Comparison of ENCODE assay signal across 10 cellular contexts in the genomic region with DNA sequence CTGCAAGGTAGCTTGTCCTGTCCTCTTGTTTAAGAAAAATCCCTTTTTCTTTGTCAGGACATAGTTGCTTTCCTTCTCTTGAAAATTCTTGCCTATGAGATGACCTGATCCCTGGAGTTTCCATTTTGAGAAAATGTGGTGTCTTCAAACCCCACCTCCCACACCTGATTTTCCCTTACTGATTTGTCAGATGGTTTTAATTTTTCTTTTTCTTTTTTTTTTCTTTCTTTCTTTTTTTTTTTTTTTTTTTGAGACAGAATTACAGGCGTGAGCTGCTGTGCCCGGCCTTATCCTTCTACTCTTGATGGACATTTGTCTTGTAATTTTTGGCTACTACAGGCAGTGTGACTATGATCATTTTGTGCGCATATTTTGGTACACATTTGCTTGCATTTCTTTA. TPM values are rescaled to one million over a fixed set of nuclear protein-coding genes. Genes with fewer than 3 reads are reported as not detected.
DNase-seq lines count a peak whose midpoint lies in the region; TF ChIP-seq lines count a peak whose summit lies in the region.
"Had no signal": no experiment of that assay in that cellular context is flagged by ENCODE, and none has a peak within 500 bp of the region (broad histone marks: within the 10 kb centered on the region; RNA-seq: fewer than 3 reads in every experiment).

No MANE protein-coding gene starts in this region.

- peaks cover 46% of the 10 kb centered on the region for H3K9me3 Mint-ChIP-seq in neural progenitor cell

- H3K36me3 ChIP-seq in BLaER1 treated with 17β-estradiol and CSF1 and Interleukin-3, amounts not matched to agents 10 nM and 100 nM = peaks cover 59 to 73% (median 67%) of the 10 kb centered on the region in 11 experiments
- H3K36me3 ChIP-seq in duodenal mucosa (ENCODE audit: control insufficient read depth in 1 of 2, insufficient read depth in 2 of 2, low read length in 2 of 2) (peaks cover 9 to 15% of the 10 kb centered on the region in 2 donors), neural progenitor cell (peaks cover 34% of the 10 kb centered on the region)

- no peak overlapping the region for H3K4me3 Mint-ChIP-seq in neural progenitor cell
- H3K4me3 Mint-ChIP-seq: T-helper 1 cell treated with Interleukin-12 subunit alpha and Interleukin-12 subunit beta and Interleukin-4 antibody, amounts not matched to agents 30 μg/mL and 1 μg/mL, for 36 hours had no signal

- H4K20me1 ChIP-seq in BLaER1 treated with 17β-estradiol and CSF1 and Interleukin-3, amounts not matched to agents 10 nM and 100 nM = no peaks in the 10 kb centered on the region
- no peaks in the 10 kb centered on the region for H4K20me1 ChIP-seq in neural progenitor cell (ENCODE audit: low read depth)

- peak overlapping the region; percentile 62 to 95 (median 86); a peak in 19 of 20 replicates for H3K4me3 ChIP-seq in BLaER1 treated with 17β-estradiol and CSF1 and Interleukin-3, amounts not matched to agents 10 nM and 100 nM
- H3K4me3 ChIP-seq in Jurkat, Clone E6-1 (ENCODE audit: low read length) = peak overlapping the region; percentile 97
- peak overlapping the region; percentile 99 to 100 for H3K4me3 ChIP-seq in duodenal mucosa (ENCODE audit: low read depth in 1 of 2, low read length in 2 of 2)
- H3K4me3 ChIP-seq in neural progenitor cell = peak overlapping the region; percentile 73

- peaks cover 13 to 23% (median 20%) of the 10 kb centered on the region in 10 experiments for H3K4me1 ChIP-seq in BLaER1 treated with 17β-estradiol and CSF1 and Interleukin-3, amounts not matched to agents 10 nM and 100 nM
- peaks cover 15 to 16% of the 10 kb centered on the region in 2 donors for H3K4me1 ChIP-seq in duodenal mucosa (ENCODE audit: control insufficient read depth in 1 of 2, insufficient read depth in 2 of 2, low read length in 2 of 2)
- peaks cover 7% of the 10 kb centered on the region for H3K4me1 ChIP-seq in neural progenitor cell

- no peaks in the 10 kb centered on the region for H3F3A ChIP-seq in neural progenitor cell (ENCODE audit: low read depth)

- peaks cover 51 to 72% (median 67%) of the 10 kb centered on the region in 11 experiments for H3K9me3 ChIP-seq in BLaER1 treated with 17β-estradiol and CSF1 and Interleukin-3, amounts not matched to agents 10 nM and 100 nM (replicated peaks in 1 of 11)
- H3K9me3 ChIP-seq in duodenal mucosa (ENCODE audit: control insufficient read depth in 1 of 2, low read length in 2 of 2) = peaks cover 9 to 15% of the 10 kb centered on the region in 2 donors
- H3K9me3 ChIP-seq in neural progenitor cell (ENCODE audit: low read depth) = peaks cover 18% of the 10 kb centered on the region

- DNase-seq in Jurkat, Clone E6-1 (ENCODE audit: low read depth, low spot score) = no peak
- DNase-seq in neural progenitor cell (ENCODE audit: low spot score) (no peak), HuH-7 (ENCODE audit: low spot score) (no peak), islet precursor cell (no peak), SKM-1 treated with dmso at 0.1 percent for 144 hours (lab: John Stamatoyannopoulos, UW; ENCODE audit: unreplicated experiment) (no peak)
- DNase-seq in effector CD8-positive, alpha-beta T cell (lab: John Stamatoyannopoulos, UW) = no peak
- DNase-seq: aorta had no signal

- no peak overlapping the region for H2AFZ ChIP-seq in neural progenitor cell (replicated peaks)

- H3K27me3 ChIP-seq in BLaER1 treated with 17β-estradiol and CSF1 and Interleukin-3, amounts not matched to agents 10 nM and 100 nM = no peaks in the 10 kb centered on the region
- no peaks in the 10 kb centered on the region for H3K27me3 ChIP-seq in duodenal mucosa (ENCODE audit: control insufficient read depth in 1 of 2, insufficient read depth in 2 of 2, low read length in 2 of 2)
- no peaks in the 10 kb centered on the region for H3K27me3 ChIP-seq in neural progenitor cell

- H3K4me1 Mint-ChIP-seq in neural progenitor cell = no peaks in the 10 kb centered on the region

- peak overlapping the region in 10 of 11 experiments; percentile 81 to 94 (median 90); a peak in 14 of 22 replicates for H3K9ac ChIP-seq in BLaER1 treated with 17β-estradiol and CSF1 and Interleukin-3, amounts not matched to agents 10 nM and 100 nM
- H3K9ac ChIP-seq in duodenal mucosa (ENCODE audit: low read depth in 1 of 2, low read length in 2 of 2) (no peak overlapping the region), neural progenitor cell (peak overlapping the region; percentile 94)

- H3K27me3 Mint-ChIP-seq in neural progenitor cell (ENCODE audit: insufficient read depth, low read depth) = peaks cover 5% of the 10 kb centered on the region

- no peak for TF ChIP-seq CTCF in neural progenitor cell (IDR thresholded peaks at IDR 0.05)

- no peak overlapping the region for H3K27ac Mint-ChIP-seq in neural progenitor cell
- H3K27ac Mint-ChIP-seq: T-helper 1 cell treated with Interleukin-12 subunit alpha and Interleukin-12 subunit beta and Interleukin-4 antibody, amounts not matched to agents 30 μg/mL and 1 μg/mL, for 36 hours had no signal

- H3K4me2 ChIP-seq in BLaER1 treated with 17β-estradiol and CSF1 and Interleukin-3, amounts not matched to agents 10 nM and 100 nM = peak overlapping the region; percentile 82 to 96 (median 91)
- H3K4me2 ChIP-seq in neural progenitor cell = peak overlapping the region; percentile 72

- peaks cover 49% of the 10 kb centered on the region for H3K36me3 Mint-ChIP-seq in neural progenitor cell

- H3K27ac ChIP-seq in BLaER1 treated with 17β-estradiol and CSF1 and Interleukin-3, amounts not matched to agents 10 nM and 100 nM = no peak overlapping the region; a peak in 1 of 22 replicates
- H3K27ac ChIP-seq in duodenal mucosa (ENCODE audit: low read depth, low read length) (no peak overlapping the region), neural progenitor cell (no peak overlapping the region)

- H3K79me2 ChIP-seq in neural progenitor cell (ENCODE audit: low read depth) = peaks cover 68% of the 10 kb centered on the region

RNA-seq across cellular contexts. Expression of a gene that starts 1.2 kb away (rescaled TPM):
- polyA plus RNA-seq in Jurkat, Clone E6-1 (2012; ENCODE audit: insufficient read depth, insufficient read length) = 2.9 TPM
- total RNA-seq in neural progenitor cell (ENCODE audit: low replicate concordance) = 11.7 and 18.1 TPM in 2 replicates

RNA-seq across cellular contexts. Expression of a gene that starts 13.7 kb away (rescaled TPM):
- 1.2 TPM for polyA plus RNA-seq in Jurkat, Clone E6-1 (2012; ENCODE audit: insufficient read depth, insufficient read length)
- total RNA-seq in neural progenitor cell (ENCODE audit: low replicate concordance) = 13.7 and 18.8 TPM in 2 replicates

Comparison
In these comparisons a context has a peak if more than half of its experiments do, and no peak if none do; other contexts are left out.
1. H3K9ac ChIP-seq: peak in BLaER1 treated with 17β-estradiol and CSF1 and Interleukin-3, amounts not matched to agents 10 nM and 100 nM (10 of 11) and neural progenitor cell (single experiment); none in duodenal mucosa (0 of 2).
2. Peak in every context shown above with its lines, with median percentiles within 50 percentile points of each other: H3K4me3 ChIP-seq.